Comparison of ENCODE assay signal across 21 cellular contexts in the genomic region with DNA sequence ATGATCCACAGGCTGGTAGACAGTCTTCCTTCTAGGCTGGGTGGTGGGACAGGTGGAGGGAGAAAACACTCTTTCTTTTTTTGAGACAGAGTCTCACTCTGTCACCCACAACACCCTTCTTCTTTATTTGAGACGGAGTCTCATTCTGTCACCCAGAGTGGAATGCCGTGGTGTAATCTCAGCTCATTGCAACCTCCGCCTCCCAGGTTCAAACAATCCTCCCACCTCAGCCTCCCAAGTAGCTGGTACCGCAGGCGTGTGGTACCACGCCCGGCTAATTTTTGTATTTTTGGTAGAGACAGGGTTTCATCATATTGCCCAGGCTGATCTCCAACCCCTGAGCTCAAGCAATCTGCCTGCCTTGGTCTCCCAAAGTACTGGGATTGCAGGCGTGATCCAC. TPM values are rescaled to one million over a fixed set of nuclear protein-coding genes. Genes with fewer than 3 reads are reported as not detected.
"Had no signal": no experiment of that assay in that cellular context is flagged by ENCODE, and none has a peak within 500 bp of the region (broad histone marks: within the 10 kb centered on the region; RNA-seq: fewer than 3 reads in every experiment).

No MANE protein-coding gene starts in this region.

- ATAC-seq: SK-N-SH treated with all-trans-retinoic acid at 6 μM for 48 hours had no signal

- H3K27ac ChIP-seq: SJCRH30 had no signal

- DNase-seq: KBM-7, MG63, NCI-H1092, NCI-H1105 treated with DMSO at 0.1 percent for 48 hours, NCI-H1436, NCI-H187, NCI-H2029, NCI-H2081 treated with DMSO at 0.1 percent for 48 hours, NCI-H2171, NCI-H226, NCI-H446, NCI-H510A, NCI-H524 treated with DMSO at 0.1 percent for 48 hours, NCI-H69, NCI-H774, RPMI8226, SHP77 treated with DMSO at 0.1 percent for 48 hours, SJCRH30 had no signal

RNA-seq across cellular contexts. Expression of gene GPR37L1, which starts 2.9 kb away (rescaled TPM):
- total RNA-seq: HT1080 had no signal

RNA-seq across cellular contexts. Expression of gene PTPN7, which starts 34.8 kb away (rescaled TPM):
- total RNA-seq: HT1080, LHCN-M2 had no signal
